ENCODE assay signal across 8 cellular contexts in the genomic region with DNA sequence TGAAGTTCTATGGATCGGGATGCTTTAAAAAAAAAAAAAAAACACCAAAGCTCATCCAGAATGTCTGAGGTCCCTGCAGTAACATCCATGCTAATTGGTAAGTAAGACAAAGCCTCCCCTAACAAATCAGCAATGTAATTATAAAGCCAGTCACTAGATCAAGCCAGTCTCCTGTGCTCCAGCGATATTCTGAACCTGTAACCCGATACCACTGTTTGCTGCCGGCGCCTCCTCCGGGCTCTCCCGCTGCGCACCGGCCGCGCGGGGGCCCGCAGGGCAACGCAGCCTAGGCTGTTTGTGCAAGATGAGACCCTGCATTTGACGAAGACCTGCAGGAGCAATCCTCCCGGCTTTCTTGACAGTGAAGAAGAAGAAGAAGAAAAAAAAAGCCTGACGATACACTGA. TPM values are rescaled to one million over a fixed set of nuclear protein-coding genes. Genes with fewer than 3 reads are reported as not detected.
DNase-seq lines count a peak whose midpoint lies in the region; ATAC-seq and TF ChIP-seq lines count a peak whose summit lies in the region.

No MANE protein-coding gene starts in this region.

- peak; percentile 25; the same call in 1 of the 2 replicates for TF ChIP-seq CTCF in BJ (IDR thresholded peaks at IDR 0.05; ENCODE audit: insufficient read depth, low read depth, low read length)
- TF ChIP-seq CTCF in fibroblast of villous mesenchyme (IDR thresholded peaks at IDR 0.05; ENCODE audit: insufficient read depth, low read depth, low read length) = peak; percentile 27

- no peaks in the 10 kb centered on the region for H3K27me3 Mint-ChIP-seq in activated T-cell treated with anti-CD3 and anti-CD28 coated beads, Interleukin-2, amount 50 U/mL, for 24 hours

- H4K8ac ChIP-seq in neuronal stem cell (ENCODE audit: low read depth, low read length) = no peak overlapping the region

- peaks cover 35 to 48% of the 10 kb centered on the region in 2 donors for H3K4me1 ChIP-seq in neuronal stem cell (ENCODE audit: control insufficient read depth in 2 of 2, insufficient read depth in 1 of 2, low read depth in 1 of 2, low read length in 2 of 2)

- peak overlapping the region; percentile 47 for H3K4me3 ChIP-seq in BJ (ENCODE audit: low read depth, low read length)
- H3K4me3 ChIP-seq in fibroblast of villous mesenchyme (ENCODE audit: low read depth, low read length) = peak overlapping the region; percentile 51
- H3K4me3 ChIP-seq in neuronal stem cell (ENCODE audit: low read length in 2 of 2) = peak overlapping the region; percentile 56 to 78

- peaks cover 6% of the 10 kb centered on the region for H3K36me3 Mint-ChIP-seq in activated T-cell treated with anti-CD3 and anti-CD28 coated beads, Interleukin-2, amount 50 U/mL, for 24 hours (ENCODE audit: low read depth)

- peak overlapping the region; percentile 65 for H3K4me2 ChIP-seq in neuronal stem cell (ENCODE audit: insufficient read depth, low read length, poor library complexity, severe bottlenecking)

- H2BK120ac ChIP-seq in neuronal stem cell (ENCODE audit: low read depth, low read length) = no peak overlapping the region

- no peak overlapping the region for H2BK5ac ChIP-seq in neuronal stem cell (ENCODE audit: low read length)

- H3K9ac ChIP-seq in neuronal stem cell (ENCODE audit: low read depth, low read length, poor library complexity) = no peak overlapping the region

- CTCF ChIA-PET in BJ (lab: Yijun Ruan, JAX) = interaction anchor here (1.0 to 4.0 kb wide), 20 partner anchors 9 to 228 kb away, joined by 3 to 34 read pairs (median 6); a partner anchor contains a TSS

- H3K23ac ChIP-seq in neuronal stem cell (ENCODE audit: low read depth, low read length, poor library complexity) = no peak overlapping the region

- no peak overlapping the region for H3K4ac ChIP-seq in neuronal stem cell (ENCODE audit: low read length)

- no peaks in the 10 kb centered on the region for H3K9me3 ChIP-seq in neuronal stem cell (replicated peaks in 1 of 2; ENCODE audit: control insufficient read depth in 2 of 2, insufficient read depth in 1 of 2, low read depth in 1 of 2, low read length in 2 of 2)

- no peak overlapping the region for H3K14ac ChIP-seq in neuronal stem cell (ENCODE audit: low read length)

- WGBS in neuronal stem cell (ENCODE audit: extremely low coverage in 2 of 2, insufficient read length in 2 of 2, insufficient replicate concordance in 1 of 2), 2 donors = no CpG with 5 or more reads among the region's 17 CpGs

- POLR2A ChIA-PET in BJ (lab: Charles Lee) = interaction anchor here (0.5 to 1.0 kb wide), 2 partner anchors 9 to 50 kb away, joined by 3 to 4 read pairs; a partner anchor contains a TSS

- H2BK12ac ChIP-seq in neuronal stem cell (ENCODE audit: low read length) = no peak overlapping the region

- H3K9me3 Mint-ChIP-seq in activated T-cell treated with anti-CD3 and anti-CD28 coated beads, Interleukin-2, amount 50 U/mL, for 24 hours = no peaks in the 10 kb centered on the region

- no peaks in the 10 kb centered on the region for H3K27me3 ChIP-seq in BJ (ENCODE audit: control insufficient read depth, insufficient read depth, low read length)
- H3K27me3 ChIP-seq in neuronal stem cell (ENCODE audit: control insufficient read depth in 3 of 3, insufficient read depth in 3 of 3, low read depth in 1 of 3, low read length in 3 of 3) = no peaks in the 10 kb centered on the region

- H3K4me3 Mint-ChIP-seq in activated T-cell treated with anti-CD3 and anti-CD28 coated beads, Interleukin-2, amount 50 U/mL, for 24 hours = peak overlapping the region; percentile 82

- H3K79me1 ChIP-seq in neuronal stem cell (ENCODE audit: low read depth, low read length) = peaks cover 4% of the 10 kb centered on the region

- no peak overlapping the region for H2BK15ac ChIP-seq in neuronal stem cell (ENCODE audit: low read length)

- no peak overlapping the region for H2AK5ac ChIP-seq in neuronal stem cell (ENCODE audit: low read depth, low read length)

- peak overlapping the region; percentile 59 for H2AFZ ChIP-seq in neuronal stem cell (ENCODE audit: low read length)

- peaks cover 86% of the 10 kb centered on the region for H3K4me1 Mint-ChIP-seq in activated T-cell treated with anti-CD3 and anti-CD28 coated beads, Interleukin-2, amount 50 U/mL, for 24 hours (ENCODE audit: low read depth)

- H4K91ac ChIP-seq in neuronal stem cell (ENCODE audit: low read depth, low read length, poor library complexity) = no peak overlapping the region

- DNase-seq in BJ (ENCODE audit: low read depth) (no peak), H4 (ENCODE audit: low spot score) (peak; percentile 80), NCI-H2171 treated with DMSO at 0.1 percent for 48 hours (lab: John Stamatoyannopoulos, UW) (peak; percentile 97), fibroblast of villous mesenchyme (ENCODE audit: low read depth) (peak; percentile 79), neuronal stem cell (ENCODE audit: low spot score) (peak; percentile 80), LoVo (ENCODE audit: low spot score) (no peak)
- peak; percentile 62 for DNase-seq in activated T-cell treated with anti-CD3 and anti-CD28 coated beads, Interleukin-2, amount 50 U/mL, for 24 hours

- H3K18ac ChIP-seq in neuronal stem cell (ENCODE audit: low read length) = no peak overlapping the region

- no peak for ATAC-seq in HG02678 (IDR thresholded peaks at IDR 0.05; ENCODE audit: unreplicated experiment)

- H3K27ac ChIP-seq in neuronal stem cell (replicated peaks; ENCODE audit: low read length) = peak overlapping the region; percentile 94

- peak overlapping the region; percentile 91 for H3K27ac Mint-ChIP-seq in activated T-cell treated with anti-CD3 and anti-CD28 coated beads, Interleukin-2, amount 50 U/mL, for 24 hours

- H3K36me3 ChIP-seq in BJ (ENCODE audit: control insufficient read depth, insufficient read depth, low read length) (no peaks in the 10 kb centered on the region), neuronal stem cell (replicated peaks in 1 of 2; ENCODE audit: control insufficient read depth in 2 of 2, insufficient read depth in 2 of 2, low read length in 2 of 2) (peaks cover 2 to 5% of the 10 kb centered on the region in 2 donors)

RNA-seq across cellular contexts. Expression of a gene that starts 8.7 kb away (rescaled TPM):
- 6.2 and 8.7 TPM in 2 replicates for polyA plus RNA-seq in BJ (2011; rRNA removed)
- 7.6 and 11.3 TPM in 2 replicates for polyA minus RNA-seq in BJ (2011; rRNA and poly(A)+ RNA removed)
- total RNA-seq in H4 (2014; rRNA removed; shearing (Covaris generic)) = 4.9 and 6.9 TPM in 2 replicates
- total RNA-seq in fibroblast of villous mesenchyme = 6.8 and 7.8 TPM in 2 replicates
- 20.0 TPM for polyA plus RNA-seq in neuronal stem cell (2013, experiment 1 of 2)
- 19.5 TPM for polyA plus RNA-seq in neuronal stem cell (2013, experiment 2 of 2)

Comparison
In these comparisons a context has a peak if more than half of its experiments do, and no peak if none do; other contexts are left out.
1. DNase-seq: peak in H4 (single experiment), NCI-H2171 treated with DMSO at 0.1 percent for 48 hours (single experiment), activated T-cell treated with anti-CD3 and anti-CD28 coated beads, Interleukin-2, amount 50 U/mL, for 24 hours (single experiment), fibroblast of villous mesenchyme (single experiment) and neuronal stem cell (single experiment); none in BJ (single experiment) and LoVo (single experiment).
2. Peak in every context shown above with its lines, with median percentiles within 50 percentile points of each other: H3K4me3 ChIP-seq.